8 cellular contexts compared by ENCODE assay signal in the genomic region with DNA sequence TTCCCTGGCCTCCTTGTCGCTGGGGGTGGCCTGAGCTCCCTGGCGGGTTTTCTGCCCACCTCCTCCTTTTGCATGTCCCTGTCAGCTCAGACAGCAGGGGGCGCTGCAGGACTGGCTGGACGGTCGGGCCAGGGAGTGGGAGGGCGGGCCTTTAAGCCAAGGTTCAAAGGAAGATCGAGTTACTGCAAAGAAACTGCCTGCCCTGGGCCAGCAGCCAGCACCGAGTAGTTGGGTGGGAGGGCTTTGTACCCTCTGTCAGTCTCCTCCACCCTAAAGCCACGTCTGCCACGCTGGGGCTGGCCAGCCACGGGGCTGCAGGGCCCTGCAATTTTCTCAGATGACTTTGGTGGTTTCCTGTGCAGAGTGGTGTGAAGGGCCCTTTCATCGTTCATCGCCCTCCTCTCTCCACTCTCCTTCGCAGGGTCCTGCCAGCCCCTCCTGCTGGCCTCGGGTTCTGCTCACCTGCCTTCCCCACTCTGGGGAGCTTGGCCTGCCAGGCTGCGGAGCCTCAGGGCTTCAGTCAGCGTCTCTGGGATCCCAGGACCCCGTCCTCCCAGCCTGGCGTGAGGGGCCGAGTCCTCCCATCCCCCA. TPM values are rescaled to one million over a fixed set of nuclear protein-coding genes. Genes with fewer than 3 reads are reported as not detected.
DNase-seq lines count a peak whose midpoint lies in the region; ATAC-seq, FAIRE-seq and TF ChIP-seq lines count a peak whose summit lies in the region.

No MANE protein-coding gene starts in this region.

- RAD21 ChIA-PET in HCT116 (lab: Charles Lee; ENCODE audit: low non-redundant PET in 1 of 2, low total read pairs in 2 of 2, uncharacterized antibody in 2 of 2, unreplicated experiment in 2 of 2) = interaction anchor here (0.6 to 3.0 kb wide), 20 partner anchors 9 to 357 kb away, joined by 3 to 61 read pairs (median 3); a partner anchor contains a TSS

- H3K4me3 ChIP-seq in HCT116 (replicated peaks in 1 of 2; ENCODE audit: low read depth in 1 of 2, low read length in 2 of 2) = peak overlapping the region; percentile 6 to 45; a peak in 3 of 4 replicates
- no peak overlapping the region for H3K4me3 ChIP-seq in WERI-Rb-1 (ENCODE audit: low read depth, low read length)
- peak overlapping the region in 2 of 3 donors; percentile 13 to 49 for H3K4me3 ChIP-seq in breast epithelium
- no peak overlapping the region for H3K4me3 ChIP-seq in small intestine (ENCODE audit: low read depth in 1 of 2, low read length in 2 of 2)

- CTCF ChIA-PET in HCT116 (lab: Charles Lee) = interaction anchor here (0.6 to 5.0 kb wide), 52 partner anchors 8 to 358 kb away, joined by 3 to 114 read pairs (median 4); a partner anchor contains a TSS

- no peaks in the 10 kb centered on the region for H4K20me1 ChIP-seq in HCT116 (ENCODE audit: insufficient read depth)

- H3K4me2 ChIP-seq in HCT116 (ENCODE audit: low read length) = peak overlapping the region; percentile 76

- H3K9me2 ChIP-seq in HCT116 (ENCODE audit: insufficient read depth) = no peaks in the 10 kb centered on the region

- POLR2A ChIA-PET in HCT116 (lab: Charles Lee) = interaction anchor here (0.7 to 3.4 kb wide), 5 partner anchors 12 to 76 kb away, joined by 3 to 27 read pairs (median 3); no protein-coding TSS in a partner anchor

- no peaks in the 10 kb centered on the region for H3K79me2 ChIP-seq in HCT116 (ENCODE audit: insufficient read depth, low read length)

- DNase-seq in COLO668 (lab: John Stamatoyannopoulos, UW; ENCODE audit: unreplicated experiment) (peak; percentile 80), HCT116 (ENCODE audit: low read depth, low spot score) (peak; percentile 69), NCI-H2171 (lab: John Stamatoyannopoulos, UW) (peak; percentile 88), WERI-Rb-1 (peak; percentile 97), breast epithelium (ENCODE audit: low spot score in 2 of 2) (peak; percentile 86 to 94), immature natural killer cell (peak; percentile 89 to 92 (median 90)), small intestine (peak; percentile 88)

- H3K4me1 Mint-ChIP-seq in immature natural killer cell = peaks cover 37 to 39% of the 10 kb centered on the region in 2 donors

- peaks cover 19 to 26% of the 10 kb centered on the region in 2 experiments for H3K4me1 ChIP-seq in HCT116 (ENCODE audit: control insufficient read depth in 1 of 2, insufficient read depth in 2 of 2, low read length in 2 of 2)
- H3K4me1 ChIP-seq in breast epithelium = peaks cover 5 to 8% of the 10 kb centered on the region in 2 donors
- H3K4me1 ChIP-seq in small intestine (ENCODE audit: control insufficient read depth in 2 of 2, insufficient read depth in 1 of 2, low read depth in 1 of 2, low read length in 1 of 2) = peaks cover 0 to 8% of the 10 kb centered on the region in 2 donors

- H3K36me3 ChIP-seq in HCT116 (ENCODE audit: control insufficient read depth in 1 of 2, insufficient read depth in 2 of 2, low read length in 2 of 2) (no peaks in the 10 kb centered on the region), WERI-Rb-1 (no peaks in the 10 kb centered on the region), breast epithelium (no peaks in the 10 kb centered on the region), small intestine (ENCODE audit: control insufficient read depth in 2 of 2, insufficient read depth in 2 of 2, low read length in 2 of 2) (no peaks in the 10 kb centered on the region)

- peak overlapping the region; percentile 52 to 78 (median 75) for H3K4me3 Mint-ChIP-seq in immature natural killer cell

- no TSS peak for BruUV-seq in HCT116 (replicated peaks; lab: Mats Ljungman, UMichigan)

- H3K9me3 ChIP-seq in HCT116 (ENCODE audit: control insufficient read depth in 1 of 2, insufficient read depth in 1 of 2, low read depth in 1 of 2, low read length in 2 of 2) (no peaks in the 10 kb centered on the region), WERI-Rb-1 (ENCODE audit: severe bottlenecking) (no peaks in the 10 kb centered on the region), breast epithelium (no peaks in the 10 kb centered on the region), small intestine (ENCODE audit: control insufficient read depth, low read depth) (no peaks in the 10 kb centered on the region)

- no peaks in the 10 kb centered on the region for H3K36me3 Mint-ChIP-seq in immature natural killer cell

- intact Hi-C loops in HCT116 (cut with micrococcal nuclease) = loop anchor here (1.0 kb wide), 4 partner anchors 78 to 223 kb away; no protein-coding TSS in a partner anchor
- intact Hi-C loops in breast epithelium (cut with DNase I; ENCODE audit: low total_unique reads) = loop anchor here (5.0 kb wide), 1 partner anchor 78 kb away; no protein-coding TSS in a partner anchor

- H3K9me3 Mint-ChIP-seq in immature natural killer cell = no peaks in the 10 kb centered on the region

- ATAC-seq in HCT116 = peak; percentile 92
- ATAC-seq in HG03108 (IDR thresholded peaks at IDR 0.05; ENCODE audit: unreplicated experiment) = no peak

- peak overlapping the region; percentile 43; the same call in 1 of the 2 replicates for H3K27ac ChIP-seq in HCT116 (ENCODE audit: low read depth, low read length)
- no peak overlapping the region for H3K27ac ChIP-seq in WERI-Rb-1
- peak overlapping the region; percentile 21 to 56 for H3K27ac ChIP-seq in breast epithelium
- H3K27ac ChIP-seq in small intestine (ENCODE audit: low read depth in 1 of 2, low read length in 1 of 2) = peak overlapping the region; percentile 51 to 85

- peak overlapping the region; percentile 48 to 86 (median 80) for H3K27ac Mint-ChIP-seq in immature natural killer cell

- H3K27me3 Mint-ChIP-seq in immature natural killer cell (ENCODE audit: low read depth in 3 of 3) = peaks cover 0 to 5% (median 5%) of the 10 kb centered on the region in 3 donors

- peak; percentile 93 to 98 (median 98) for TF ChIP-seq CTCF in HCT116 (IDR thresholded peaks at IDR 0.05 in 2 of 3, conservative IDR thresholded peaks at IDR 0.05 in 1 of 3; ENCODE audit: borderline replicate concordance in 1 of 3, insufficient read depth in 1 of 3, low read depth in 2 of 3, low read length in 2 of 3)
- TF ChIP-seq CTCF in WERI-Rb-1 (IDR thresholded peaks at IDR 0.05; ENCODE audit: low read depth, low read length) = peak; percentile 95
- peak; percentile 77 to 98 (median 98) for TF ChIP-seq CTCF in breast epithelium (IDR thresholded peaks at IDR 0.05)

- peak overlapping the region; percentile 88 for H2AFZ ChIP-seq in HCT116 (ENCODE audit: low read depth, low read length, poor library complexity, severe bottlenecking)

- peak overlapping the region; percentile 36 for H3K9ac ChIP-seq in HCT116 (ENCODE audit: low read length)

- no peak for TF ChIP-seq POLR2A in HCT116 (IDR thresholded peaks at IDR 0.05; ENCODE audit: borderline replicate concordance, extremely low read depth, insufficient read depth, insufficient read length)
- TF ChIP-seq POLR2A in breast epithelium (IDR thresholded peaks at IDR 0.05) = no peak

- TF ChIP-seq RAD21 in HCT116 (IDR thresholded peaks at IDR 0.05; ENCODE audit: low read depth) = peak; percentile 100

- WGBS in small intestine, 3 donors = 7 to 12% (median 11%) methylated on average over 19 to 20 of the region's 20 CpGs

- FAIRE-seq in small intestine (lab: Jason Lieb, UNC) = no peak

- H3K27me3 ChIP-seq in HCT116 (ENCODE audit: insufficient read depth, low read length) (peaks cover 13% of the 10 kb centered on the region; the same call in 1 of the 2 replicates), WERI-Rb-1 (ENCODE audit: insufficient read depth, low read depth, severe bottlenecking) (no peaks in the 10 kb centered on the region), breast epithelium (no peaks in the 10 kb centered on the region), small intestine (ENCODE audit: control insufficient read depth in 2 of 2, insufficient read depth in 2 of 2, low read length in 2 of 2) (no peaks in the 10 kb centered on the region)

TF ChIP-seq in HCT116, 20 proteins besides CTCF, POLR2A, EP300 and RAD21:
- peak; percentile 59 for TF ChIP-seq YY1 (IDR thresholded peaks at IDR 0.05; ENCODE audit: extremely low read depth, insufficient replicate concordance, low read depth, low read length)
- peak; percentile 78 for TF ChIP-seq TCF7L2 (IDR thresholded peaks at IDR 0.05; ENCODE audit: borderline replicate concordance, extremely low read depth, insufficient read depth, insufficient read length)
- no peak for TF ChIP-seq SRF (IDR thresholded peaks at IDR 0.05; ENCODE audit: low read depth)

RNA-seq across cellular contexts. Expression of a gene that starts 12.3 kb away (rescaled TPM):
- total RNA-seq in HCT116 (2021; ENCODE audit: unreplicated experiment) (not detected), breast epithelium (not detected)
- not detected in 2 replicates for polyA plus RNA-seq in HCT116 (2012)
- polyA plus RNA-seq in immature natural killer cell (under 1 TPM in 1 of 3 donors, not detected in 2; 0.49 TPM), small intestine (under 1 TPM in 1 of 3 donors, not detected in 2; 0.19 TPM)

RNA-seq across cellular contexts. Expression of a gene that starts 17.9 kb away (rescaled TPM):
- not detected for total RNA-seq in HCT116 (2021; ENCODE audit: unreplicated experiment)
- polyA plus RNA-seq in HCT116 (2012) = 0.05 and 0.07 TPM in 2 replicates
- total RNA-seq in breast epithelium = not detected
- under 1 TPM in 1 of 3 donors, not detected in 2; 0.21 TPM for polyA plus RNA-seq in immature natural killer cell
- polyA plus RNA-seq in small intestine = under 1 TPM in 1 of 3 donors, not detected in 2; 0.15 TPM

RNA-seq across cellular contexts. Expression of a gene that starts 52.3 kb away (rescaled TPM):
- total RNA-seq in HCT116 (2021; ENCODE audit: unreplicated experiment) = 54.4 TPM
- polyA plus RNA-seq in HCT116 (2012) = 83.1 and 93.8 TPM in 2 replicates
- total RNA-seq in breast epithelium = 10 to 100 TPM; 24.3 to 69.2 (median 40.3) TPM
- 1 to 10 TPM in 1 of 3 donors, under 1 TPM in 1, not detected in 1; 0.89 to 3.2 TPM for polyA plus RNA-seq in immature natural killer cell
- 10 to 100 TPM; 41.3 to 72.8 (median 44.7) TPM for polyA plus RNA-seq in small intestine

RNA-seq across cellular contexts. Expression of a gene that starts 53.6 kb away (rescaled TPM):
- total RNA-seq in HCT116 (2021; ENCODE audit: unreplicated experiment) (0.15 TPM), breast epithelium (1 to 10 TPM in 1 of 3 donors, under 1 TPM in 2; 0.16 to 1.3 (median 0.44) TPM)
- polyA plus RNA-seq in HCT116 (2012) = 0.06 and 0.18 TPM in 2 replicates
- polyA plus RNA-seq in immature natural killer cell (1 to 10 TPM; 1.9 to 6.1 (median 4.1) TPM), small intestine (1 to 10 TPM in 2 of 3 donors, under 1 TPM in 1; 0.45 to 4.5 (median 1.4) TPM)

Comparison
In these comparisons a context has a peak if more than half of its experiments do, and no peak if none do; other contexts are left out.
1. H3K4me3 ChIP-seq: peak in HCT116 (2 of 2) and breast epithelium (2 of 3); none in WERI-Rb-1 (single experiment) and small intestine (0 of 2).
2. Peak in every context shown above with its lines, with median percentiles within 50 percentile points of each other: DNase-seq and CTCF ChIP-seq.